29 cellular contexts compared by ENCODE assay signal in the genomic region with DNA sequence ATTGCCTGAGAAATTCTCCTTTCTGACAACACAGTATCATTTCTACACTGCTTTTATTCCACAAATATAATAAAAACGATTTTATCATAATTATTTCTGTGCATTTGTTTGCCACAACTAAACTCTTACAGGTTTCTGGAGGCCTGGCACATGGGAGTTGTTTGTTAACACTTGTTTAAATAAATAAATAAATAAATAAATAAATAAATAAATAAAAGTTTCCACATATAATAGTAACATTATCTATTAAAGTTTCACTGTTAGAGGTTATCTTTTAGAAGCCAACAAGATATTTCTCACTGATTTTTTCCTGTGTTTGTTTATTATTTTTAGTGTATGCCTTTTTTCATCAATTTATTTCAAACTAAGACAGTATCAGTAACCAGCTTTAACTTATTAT.
"Had no signal": no experiment of that assay in that cellular context is flagged by ENCODE, and none has a peak within 500 bp of the region (broad histone marks: within the 10 kb centered on the region; RNA-seq: fewer than 3 reads in every experiment).

No MANE protein-coding gene starts in this region.

- H3K36me3 ChIP-seq: neutrophil, pancreas, prostate gland, right atrium auricular region, right lobe of liver, sigmoid colon, stomach, thoracic aorta, thyroid gland, tibial nerve, upper lobe of left lung, vagina had no signal

- H3K27me3 ChIP-seq: neutrophil, pancreas, right atrium auricular region, right lobe of liver, sigmoid colon, stomach, thyroid gland, tibial nerve, upper lobe of left lung, vagina had no signal

- H3K27ac ChIP-seq: neutrophil, pancreas, prostate gland, right atrium auricular region, right lobe of liver, sigmoid colon, stomach, thoracic aorta, thyroid gland, tibial nerve, upper lobe of left lung, vagina had no signal

- DNase-seq: naive thymus-derived CD8-positive, alpha-beta T cell; nephron progenitor cell; nucleus accumbens; pancreas; retina; right lobe of liver; sigmoid colon; small intestine; stimulated activated CD4-positive, alpha-beta T cell treated with anti-CD3 and anti-CD28 coated beads, Interleukin-15, amount 100 ng/mL, for 24 hours; stimulated activated CD4-positive, alpha-beta T cell treated with anti-CD3 and anti-CD28 coated beads, Interleukin-2, amount 100 ng/mL, for 24 hours; stimulated activated CD4-positive, alpha-beta T cell treated with anti-CD3 and anti-CD28 coated beads, Interleukin-2, amount 100 ng/mL, for 48 hours; stimulated activated CD4-positive, alpha-beta T cell treated with anti-CD3 and anti-CD28 coated beads, Interleukin-4, amount 100 ng/mL, for 24 hours; stimulated activated naive B cell treated with anti-CD40 and anti-IgM and Interleukin-4, amounts not matched to agents 10 μg/mL and 1 μg/mL and 100 μg/mL, for 72 hours; stimulated activated naive CD4-positive, alpha-beta T cell treated with Interleukin-2 at 50 U/mL for 16 hours; stomach; thyroid gland; trophoblast cell; upper lobe of left lung had no signal

- H3K27ac Mint-ChIP-seq: naive thymus-derived CD8-positive, alpha-beta T cell; natural killer cell treated with Interleukin-12 subunit alpha and Interleukin-12 subunit beta and Interleukin-15 and Interleukin-18, amount 100 ng/mL, for 72 hours; nephron progenitor cell; stimulated activated effector memory CD8-positive, alpha-beta T cell treated with anti-CD3 and anti-CD28 coated beads, Interleukin-12 subunit alpha, Interleukin-12 subunit beta, amount 100 ng/mL, for 72 hours; stimulated activated naive B cell treated with anti-CD40 and anti-IgM and Interleukin-4, amounts not matched to agents 10 μg/mL and 1 μg/mL and 100 μg/mL, for 72 hours; stimulated activated naive CD8-positive, alpha-beta T cell treated with anti-CD3 and anti-CD28 coated beads, Interleukin-15, Interleukin-2, amounts not matched to agents 100 ng/mL and 50 ng/mL, for 24 hours had no signal

- ATAC-seq: naive thymus-derived CD8-positive, alpha-beta T cell; natural killer cell treated with Interleukin-12 subunit alpha and Interleukin-12 subunit beta and Interleukin-15 and Interleukin-18, amount 100 ng/mL, for 72 hours; pancreas; right lobe of liver; stimulated activated effector memory CD8-positive, alpha-beta T cell treated with anti-CD3 and anti-CD28 coated beads, Interleukin-12 subunit alpha, Interleukin-12 subunit beta, amount 100 ng/mL, for 72 hours; stimulated activated naive B cell treated with anti-CD40 and anti-IgM and Interleukin-4, amounts not matched to agents 10 μg/mL and 1 μg/mL and 100 μg/mL, for 72 hours had no signal

- H3K4me1 ChIP-seq: pancreas, prostate gland, right atrium auricular region, right lobe of liver, sigmoid colon, stomach, thyroid gland, tibial nerve, upper lobe of left lung, vagina had no signal

- H3K4me3 ChIP-seq: pancreas, prostate gland, right atrium auricular region, right lobe of liver, sigmoid colon, stomach, thoracic aorta, thyroid gland, tibial nerve, upper lobe of left lung, vagina had no signal

- H3K36me3 Mint-ChIP-seq: naive thymus-derived CD8-positive, alpha-beta T cell; natural killer cell treated with Interleukin-12 subunit alpha and Interleukin-12 subunit beta and Interleukin-15 and Interleukin-18, amount 100 ng/mL, for 72 hours; stimulated activated effector memory CD8-positive, alpha-beta T cell treated with anti-CD3 and anti-CD28 coated beads, Interleukin-12 subunit alpha, Interleukin-12 subunit beta, amount 100 ng/mL, for 72 hours; stimulated activated naive B cell treated with anti-CD40 and anti-IgM and Interleukin-4, amounts not matched to agents 10 μg/mL and 1 μg/mL and 100 μg/mL, for 72 hours had no signal

- H3K4me1 Mint-ChIP-seq: naive thymus-derived CD8-positive, alpha-beta T cell; nephron progenitor cell; neural crest cell; stimulated activated effector memory CD8-positive, alpha-beta T cell treated with anti-CD3 and anti-CD28 coated beads, Interleukin-12 subunit alpha, Interleukin-12 subunit beta, amount 100 ng/mL, for 72 hours; stimulated activated naive B cell treated with anti-CD40 and anti-IgM and Interleukin-4, amounts not matched to agents 10 μg/mL and 1 μg/mL and 100 μg/mL, for 72 hours had no signal

- H3K9me3 ChIP-seq: neutrophil, pancreas, prostate gland, right atrium auricular region, right lobe of liver, sigmoid colon, thoracic aorta, thyroid gland, tibial nerve, upper lobe of left lung, vagina had no signal

- H3K27me3 Mint-ChIP-seq: naive thymus-derived CD8-positive, alpha-beta T cell; natural killer cell treated with Interleukin-12 subunit alpha and Interleukin-12 subunit beta and Interleukin-15 and Interleukin-18, amount 100 ng/mL, for 72 hours; stimulated activated naive B cell treated with anti-CD40 and anti-IgM and Interleukin-4, amounts not matched to agents 10 μg/mL and 1 μg/mL and 100 μg/mL, for 72 hours; stimulated activated naive CD8-positive, alpha-beta T cell treated with anti-CD3 and anti-CD28 coated beads, Interleukin-15, Interleukin-2, amounts not matched to agents 100 ng/mL and 50 ng/mL, for 24 hours had no signal

- H3K4me3 Mint-ChIP-seq: naive thymus-derived CD8-positive, alpha-beta T cell; natural killer cell treated with Interleukin-12 subunit alpha and Interleukin-12 subunit beta and Interleukin-15 and Interleukin-18, amount 100 ng/mL, for 72 hours; nephron progenitor cell; neural crest cell; stimulated activated effector memory CD8-positive, alpha-beta T cell treated with anti-CD3 and anti-CD28 coated beads, Interleukin-12 subunit alpha, Interleukin-12 subunit beta, amount 100 ng/mL, for 72 hours; stimulated activated naive B cell treated with anti-CD40 and anti-IgM and Interleukin-4, amounts not matched to agents 10 μg/mL and 1 μg/mL and 100 μg/mL, for 72 hours; stimulated activated naive CD8-positive, alpha-beta T cell treated with anti-CD3 and anti-CD28 coated beads, Interleukin-15, Interleukin-2, amounts not matched to agents 100 ng/mL and 50 ng/mL, for 24 hours had no signal

- FAIRE-seq: pancreas, small intestine, urothelium cell line had no signal
